Comparison of ENCODE assay signal across 33 cellular contexts in the genomic region with DNA sequence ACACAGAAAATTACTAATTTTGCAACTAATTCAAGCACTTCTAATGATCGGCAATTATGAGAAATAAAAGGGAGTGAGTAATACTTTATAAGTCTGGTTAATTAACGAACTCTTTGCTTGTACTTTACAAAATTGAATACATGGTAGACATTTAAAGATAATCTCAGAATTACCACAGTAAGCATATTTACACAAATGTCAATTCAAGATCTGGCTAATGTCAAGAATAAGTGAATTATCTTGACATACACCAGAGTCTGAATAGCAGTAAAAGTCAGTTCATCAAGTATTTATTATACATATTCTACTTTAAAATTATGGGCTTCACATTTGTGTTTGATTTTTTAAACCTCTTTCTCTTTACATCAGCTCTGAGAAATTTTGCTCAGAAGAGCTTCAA.
"Had no signal": no experiment of that assay in that cellular context is flagged by ENCODE, and none has a peak within 500 bp of the region (broad histone marks: within the 10 kb centered on the region; RNA-seq: fewer than 3 reads in every experiment).

No MANE protein-coding gene starts in this region.

- H3K4me1 ChIP-seq: adrenal gland, body of pancreas, breast epithelium had no signal

- H3K9me3 ChIP-seq: adrenal gland, body of pancreas, breast epithelium had no signal

- FAIRE-seq: astrocyte, TTC549 had no signal

- ATAC-seq: activated CD8-positive, alpha-beta T cell treated with anti-CD3 and anti-CD28 coated beads for 36 hours; activated naive CD4-positive, alpha-beta T cell treated with anti-CD3 and anti-CD28 coated beads, Interleukin-2, amount 50 U/mL, for 72 hours; activated T-cell treated with anti-CD3 and anti-CD28 coated beads, Interleukin-2, amount 50 U/mL, for 4 hours; activated T-cell treated with anti-CD3 and anti-CD28 coated beads, Interleukin-2, amount 50 U/mL, for 72 hours; activated T-helper 17 cell treated with anti-CD3 and anti-CD28 coated beads, Interleukin-2, amount 50 U/mL, for 72 hours; body of pancreas; T-helper 17 cell had no signal

- H3K4me3 ChIP-seq: adrenal gland, body of pancreas, breast epithelium had no signal

- H3K27me3 ChIP-seq: adrenal gland, body of pancreas, brain microvascular endothelial cell, breast epithelium had no signal

- H3K4me3 Mint-ChIP-seq: activated B cell treated with CpG ODN at 0.5 μM for 24 hours; activated CD4-positive, alpha-beta memory T cell treated with anti-CD3 and anti-CD28 coated beads for 36 hours; activated CD4-positive, alpha-beta T cell treated with anti-CD3 and anti-CD28 coated beads, Interleukin-2, amount 10 ng/mL, durations not matched to agents 24 days and 14 days; activated CD8-positive, alpha-beta T cell treated with anti-CD3 and anti-CD28 coated beads for 36 hours; activated naive CD4-positive, alpha-beta T cell treated with anti-CD3 and anti-CD28 coated beads for 36 hours; activated naive CD8-positive, alpha-beta T cell treated with anti-CD3 and anti-CD28 coated beads for 36 hours; activated T-cell treated with anti-CD3 and anti-CD28 coated beads, Interleukin-2, amount 50 U/mL, for 4 hours; activated T-cell treated with anti-CD3 and anti-CD28 coated beads, Interleukin-2, amount 50 U/mL, for 72 hours; activated T-helper 1 cell treated with anti-CD3 and anti-CD28 coated beads, Interleukin-12 subunit alpha, Interleukin-12 subunit beta, Interleukin-2, Interleukin-4 antibody, amounts not matched to agents 30 ng/mL and 10 ng/mL and 1 ng/mL, durations not matched to agents 14 hours and 24 hours and 36 hours; activated T-helper 17 cell treated with anti-CD3 and anti-CD28 coated beads, Interleukin-2, amount 50 U/mL, for 72 hours; T-helper 17 cell had no signal

- H3K27me3 Mint-ChIP-seq: activated B cell treated with CpG ODN at 0.5 μM for 24 hours; activated CD4-positive, alpha-beta memory T cell treated with anti-CD3 and anti-CD28 coated beads for 36 hours; activated CD4-positive, alpha-beta T cell treated with anti-CD3 and anti-CD28 coated beads, Interleukin-2, amount 10 ng/mL, durations not matched to agents 24 days and 14 days; activated CD8-positive, alpha-beta T cell treated with anti-CD3 and anti-CD28 coated beads for 36 hours; activated naive CD8-positive, alpha-beta T cell treated with anti-CD3 and anti-CD28 coated beads for 36 hours; activated T-helper 17 cell treated with anti-CD3 and anti-CD28 coated beads, Interleukin-2, amount 50 U/mL, for 72 hours; T-helper 17 cell had no signal

- H3K27ac Mint-ChIP-seq: activated B cell treated with CpG ODN at 0.5 μM for 24 hours; activated CD4-positive, alpha-beta memory T cell treated with anti-CD3 and anti-CD28 coated beads for 36 hours; activated CD4-positive, alpha-beta T cell treated with anti-CD3 and anti-CD28 coated beads, Interleukin-2, amount 10 ng/mL, durations not matched to agents 24 days and 14 days; activated CD8-positive, alpha-beta T cell treated with anti-CD3 and anti-CD28 coated beads for 36 hours; activated naive CD4-positive, alpha-beta T cell treated with anti-CD3 and anti-CD28 coated beads for 36 hours; activated naive CD4-positive, alpha-beta T cell treated with anti-CD3 and anti-CD28 coated beads, Interleukin-2, amount 50 U/mL, for 72 hours; activated naive CD8-positive, alpha-beta T cell treated with anti-CD3 and anti-CD28 coated beads for 36 hours; activated T-cell treated with anti-CD3 and anti-CD28 coated beads, Interleukin-2, amount 50 U/mL, for 72 hours; activated T-helper 1 cell treated with anti-CD3 and anti-CD28 coated beads, Interleukin-12 subunit alpha, Interleukin-12 subunit beta, Interleukin-2, Interleukin-4 antibody, amounts not matched to agents 30 ng/mL and 10 ng/mL and 1 ng/mL, durations not matched to agents 14 hours and 24 hours and 36 hours; activated T-helper 17 cell treated with anti-CD3 and anti-CD28 coated beads, Interleukin-2, amount 50 U/mL, for 72 hours; T-helper 17 cell had no signal

- H3K36me3 Mint-ChIP-seq: activated CD4-positive, alpha-beta memory T cell treated with anti-CD3 and anti-CD28 coated beads for 36 hours; activated naive CD8-positive, alpha-beta T cell treated with anti-CD3 and anti-CD28 coated beads for 36 hours had no signal

- DNase-seq: activated B cell treated with CpG ODN at 0.5 μM for 24 hours; activated CD4-positive, alpha-beta memory T cell treated with anti-CD3 and anti-CD28 coated beads for 36 hours; activated CD4-positive, alpha-beta T cell treated with anti-CD3 and anti-CD28 coated beads for 4 hours; activated CD4-positive, alpha-beta T cell treated with anti-CD3 and anti-CD28 coated beads, Interleukin-2, amount 10 ng/mL, durations not matched to agents 24 days and 14 days; activated CD4-positive, alpha-beta T cell treated with anti-CD3 and anti-CD28 coated beads, Interleukin-2, amount 50 U/mL, for 1 hour; activated CD4-positive, alpha-beta T cell treated with anti-CD3 and anti-CD28 coated beads, Interleukin-2, amount 50 U/mL, for 4 hours; activated CD4-positive, CD25-positive, alpha-beta regulatory T cell treated with anti-CD3 and anti-CD28 coated beads, Interleukin-2, amount 50 U/mL, for 72 hours; activated CD8-positive, alpha-beta memory T cell treated with anti-CD3 and anti-CD28 coated beads, Interleukin-2, amount 50 U/mL, for 4 hours; activated CD8-positive, alpha-beta T cell treated with anti-CD3 and anti-CD28 coated beads for 36 hours; activated effector memory CD4-positive, alpha-beta T cell treated with anti-CD3 and anti-CD28 coated beads, Interleukin-2, amount 50 U/mL, for 16 hours; activated gamma-delta T cell treated with Interleukin-2 at 50 U/mL for 16 hours; activated naive CD4-positive, alpha-beta T cell; activated naive CD4-positive, alpha-beta T cell treated with anti-CD3 and anti-CD28 coated beads for 36 hours; activated naive CD4-positive, alpha-beta T cell treated with anti-CD3 and anti-CD28 coated beads, Interleukin-2, amount 50 U/mL, for 16 hours; activated naive CD8-positive, alpha-beta T cell treated with anti-CD3 and anti-CD28 coated beads for 36 hours; activated T-cell treated with anti-CD3 and anti-CD28 coated beads for 4 hours; activated T-cell treated with anti-CD3 and anti-CD28 coated beads, Interleukin-2, amount 50 U/mL, for 1 hour; activated T-cell treated with anti-CD3 and anti-CD28 coated beads, Interleukin-2, amount 50 U/mL, for 4 hours; activated T-cell treated with anti-CD3 and anti-CD28 coated beads, Interleukin-2, amount 50 U/mL, for 72 hours; adrenal gland; amniotic stem cell; aorta; body of pancreas; brain microvascular endothelial cell; central memory CD4-positive, alpha-beta T cell; T-helper 17 cell had no signal

- H3K4me1 Mint-ChIP-seq: activated B cell treated with CpG ODN at 0.5 μM for 24 hours; activated CD4-positive, alpha-beta T cell treated with anti-CD3 and anti-CD28 coated beads, Interleukin-2, amount 10 ng/mL, durations not matched to agents 24 days and 14 days; activated naive CD8-positive, alpha-beta T cell treated with anti-CD3 and anti-CD28 coated beads for 36 hours; activated T-helper 17 cell treated with anti-CD3 and anti-CD28 coated beads, Interleukin-2, amount 50 U/mL, for 72 hours; T-helper 17 cell had no signal

- H3K36me3 ChIP-seq: adrenal gland, brain microvascular endothelial cell, breast epithelium had no signal

- H3K27ac ChIP-seq: adrenal gland, body of pancreas, brain microvascular endothelial cell, breast epithelium, VCaP had no signal
